9 cellular contexts compared by ENCODE assay signal in the genomic region with DNA sequence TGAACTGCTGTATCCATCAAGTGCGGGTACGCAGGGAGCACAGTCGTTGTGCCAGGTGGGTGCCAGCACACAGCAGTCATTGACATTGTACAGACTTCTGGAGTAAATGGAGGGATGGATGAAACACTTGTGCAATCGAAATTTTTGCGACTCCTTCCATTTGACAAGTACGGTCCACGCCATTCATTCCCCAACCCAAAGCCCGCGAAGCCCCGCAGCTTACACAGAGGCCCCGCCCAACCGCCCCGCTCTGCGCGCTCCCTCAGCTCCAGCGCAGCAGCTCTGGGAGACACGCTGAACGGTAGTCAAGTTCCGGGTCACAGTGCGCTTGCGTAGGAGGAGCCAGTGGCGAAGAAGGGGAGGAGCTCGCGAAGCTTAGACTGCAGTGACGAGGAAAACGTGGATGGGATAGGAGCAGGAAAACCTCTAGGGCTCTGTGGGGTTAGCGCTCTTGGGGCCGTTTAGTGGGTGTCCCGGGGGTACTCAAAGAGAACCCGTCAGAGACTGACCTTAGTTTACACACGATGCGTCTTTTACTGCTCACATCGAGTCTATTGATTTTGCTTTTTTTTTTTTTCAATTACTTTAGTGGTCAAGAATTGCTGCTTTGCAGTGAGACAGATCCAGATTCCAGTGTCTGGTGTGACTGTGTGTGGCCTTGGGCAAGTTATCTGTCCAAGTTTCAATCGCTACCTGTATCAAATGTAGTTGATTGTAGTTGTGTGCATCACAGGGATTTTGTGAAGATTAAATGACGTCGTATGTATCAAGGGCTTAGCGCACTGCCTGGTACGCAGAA. TPM values are rescaled to one million over a fixed set of nuclear protein-coding genes. Genes with fewer than 3 reads are reported as not detected.
DNase-seq lines count a peak whose midpoint lies in the region; ATAC-seq and TF ChIP-seq lines count a peak whose summit lies in the region.
"Had no signal": no experiment of that assay in that cellular context is flagged by ENCODE, and none has a peak within 500 bp of the region (broad histone marks: within the 10 kb centered on the region; RNA-seq: fewer than 3 reads in every experiment).

No MANE protein-coding gene starts in this region.

- WGBS in right lobe of liver (ENCODE audit: insufficient coverage, low coverage, low lambda C conversion rate, missing lambda C conversion rate), result 15% methylated on average over 28 of the region's 38 CpGs

- H3K27ac ChIP-seq in duodenal mucosa (ENCODE audit: low read depth, low read length) (no peak overlapping the region), right lobe of liver (no peak overlapping the region)
- H3K27ac ChIP-seq: SK-N-MC had no signal

- intact Hi-C loops in right lobe of liver (cut with DNase I), result no loop called here

- no peaks in the 10 kb centered on the region for H3K36me3 ChIP-seq in duodenal mucosa (ENCODE audit: control insufficient read depth in 1 of 2, insufficient read depth in 2 of 2, low read length in 2 of 2)
- no peaks in the 10 kb centered on the region for H3K36me3 ChIP-seq in right lobe of liver

- TF ChIP-seq POLR2A in right lobe of liver (IDR thresholded peaks at IDR 0.05), result peak; percentile 51

- H3K27me3 ChIP-seq in duodenal mucosa (ENCODE audit: control insufficient read depth in 1 of 2, insufficient read depth in 2 of 2, low read length in 2 of 2) (peaks cover 0 to 3% of the 10 kb centered on the region in 2 donors), right lobe of liver (no peaks in the 10 kb centered on the region)

- ATAC-seq in HG03439 (IDR thresholded peaks at IDR 0.05; ENCODE audit: unreplicated experiment) (peak; percentile 100), right lobe of liver (peak; percentile 100)

- H3K4me1 ChIP-seq in duodenal mucosa (ENCODE audit: control insufficient read depth in 1 of 2, insufficient read depth in 2 of 2, low read length in 2 of 2), result peaks cover 5 to 10% of the 10 kb centered on the region in 2 donors
- H3K4me1 ChIP-seq in right lobe of liver, result peaks cover 0 to 8% (median 0%) of the 10 kb centered on the region in 4 donors

- no peaks in the 10 kb centered on the region for H3K9me3 ChIP-seq in duodenal mucosa (ENCODE audit: control insufficient read depth in 1 of 2, low read length in 2 of 2)
- no peaks in the 10 kb centered on the region for H3K9me3 ChIP-seq in right lobe of liver

- no peak for TF ChIP-seq CTCF in right lobe of liver (IDR thresholded peaks at IDR 0.05)

- DNase-seq in Ammon's horn (ENCODE audit: low spot score) (peak; percentile 97), GM19238 (ENCODE audit: insufficient read length, low spot score) (peak; percentile 79), NCI-H524 treated with DMSO at 0.1 percent for 48 hours (lab: John Stamatoyannopoulos, UW) (peak; percentile 97), right lobe of liver (peak; percentile 87 to 91 (median 90))
- DNase-seq in activated CD4-positive, alpha-beta T cell treated with anti-CD3 and anti-CD28 coated beads, Interleukin-2, amount 50 U/mL, for 4 hours, result peak; percentile 82 to 84
- DNase-seq in stimulated activated CD4-positive, alpha-beta T cell treated with anti-CD3 and anti-CD28 coated beads, Interleukin-4, amount 100 ng/mL, for 1 hour, result peak; percentile 88

- H3K4me3 ChIP-seq in duodenal mucosa (ENCODE audit: low read depth in 1 of 2, low read length in 2 of 2) (peak overlapping the region; percentile 84 to 87), right lobe of liver (peak overlapping the region; percentile 42 to 63 (median 45))
- H3K4me3 ChIP-seq: SK-N-MC had no signal

- peak overlapping the region in 1 of 2 donors; percentile 70 for H3K9ac ChIP-seq in duodenal mucosa (ENCODE audit: low read depth in 1 of 2, low read length in 2 of 2)

RNA-seq across cellular contexts. Expression of a gene that starts 15.3 kb away (rescaled TPM):
- total RNA-seq in right lobe of liver, result 10 to 100 TPM in 3 of 6 experiments, 1 to 10 TPM in 3; 6.7 to 26.9 (median 15.9) TPM

RNA-seq across cellular contexts. Expression of a gene that starts 58.9 kb away (rescaled TPM):
- total RNA-seq in right lobe of liver, result 1 to 10 TPM; 2.5 to 6.4 (median 5.0) TPM
